ENCODE assay signal across 24 cellular contexts in the genomic region with DNA sequence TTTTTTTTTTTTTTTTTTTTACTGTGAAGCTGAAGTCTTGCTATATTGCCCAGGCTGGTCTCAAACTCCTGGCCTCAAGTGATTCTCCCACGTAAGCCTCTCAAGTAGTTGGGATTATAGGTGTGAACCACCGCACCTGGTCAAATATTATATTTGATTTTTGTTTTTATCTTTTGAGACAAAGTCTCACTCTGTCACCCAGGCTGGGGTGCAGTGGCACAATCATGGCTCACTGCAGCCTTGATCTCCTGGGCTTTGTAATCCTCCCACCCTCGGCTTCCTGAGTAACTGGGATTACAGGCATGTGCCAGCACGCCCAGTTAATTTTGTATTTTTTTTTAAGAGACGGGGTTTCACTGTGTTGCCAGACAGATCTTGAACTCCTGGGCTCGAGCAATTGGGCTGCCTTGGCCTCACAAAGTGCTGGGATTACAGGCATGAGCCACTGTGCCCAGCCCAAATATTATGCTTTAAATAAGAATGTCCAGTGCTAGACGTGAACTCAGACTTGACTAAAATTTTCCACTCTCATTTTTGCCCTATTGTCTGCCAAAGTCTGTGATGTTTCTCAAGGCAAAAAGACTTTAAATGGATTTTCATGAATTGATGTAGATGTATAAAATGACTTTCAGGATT.
"Had no signal": no experiment of that assay in that cellular context is flagged by ENCODE, and none has a peak within 500 bp of the region (broad histone marks: within the 10 kb centered on the region; RNA-seq: fewer than 3 reads in every experiment).

No MANE protein-coding gene starts in this region.

- H3K27me3 Mint-ChIP-seq: stimulated activated naive B cell treated with anti-CD40 and anti-IgM and Interleukin-4, amounts not matched to agents 10 μg/mL and 1 μg/mL and 100 μg/mL, for 72 hours; stimulated activated naive CD8-positive, alpha-beta T cell treated with anti-CD3 and anti-CD28 coated beads, Interleukin-15, Interleukin-2, amounts not matched to agents 100 ng/mL and 50 ng/mL, for 24 hours had no signal

- H3K9me3 Mint-ChIP-seq: effector memory CD8-positive, alpha-beta T cell; stimulated activated naive B cell treated with anti-CD40 and anti-IgM and Interleukin-4, amounts not matched to agents 10 μg/mL and 1 μg/mL and 100 μg/mL, for 72 hours; stimulated activated naive CD8-positive, alpha-beta T cell treated with anti-CD3 and anti-CD28 coated beads, Interleukin-15, Interleukin-2, amounts not matched to agents 100 ng/mL and 50 ng/mL, for 24 hours had no signal

- H3K9me3 ChIP-seq: esophagus squamous epithelium, heart right ventricle, left lung, psoas muscle, spleen, transverse colon, vagina had no signal

- H3K4me1 Mint-ChIP-seq: naive thymus-derived CD8-positive, alpha-beta T cell; nephron progenitor cell; stimulated activated naive B cell treated with anti-CD40 and anti-IgM and Interleukin-4, amounts not matched to agents 10 μg/mL and 1 μg/mL and 100 μg/mL, for 72 hours had no signal

- DNase-seq: cortex of kidney; effector memory CD8-positive, alpha-beta T cell; erythroblast; esophagus squamous epithelium; foreskin melanocyte; glutamatergic neuron; heart right ventricle; hippocampal formation; left cardiac atrium; left lung; naive thymus-derived CD8-positive, alpha-beta T cell; nephron progenitor cell; nucleus accumbens; posterior cingulate gyrus; psoas muscle; right cardiac atrium; spleen; stimulated activated naive B cell treated with anti-CD40 and anti-IgM and Interleukin-4, amounts not matched to agents 10 μg/mL and 1 μg/mL and 100 μg/mL, for 72 hours; transverse colon had no signal

- H3K4me1 ChIP-seq: esophagus squamous epithelium, heart right ventricle, left lung, psoas muscle, spleen, transverse colon, vagina had no signal

- H3K36me3 Mint-ChIP-seq: naive thymus-derived CD8-positive, alpha-beta T cell; stimulated activated naive B cell treated with anti-CD40 and anti-IgM and Interleukin-4, amounts not matched to agents 10 μg/mL and 1 μg/mL and 100 μg/mL, for 72 hours had no signal

- H3K27ac ChIP-seq: esophagus squamous epithelium, heart right ventricle, left lung, psoas muscle, skin epidermis, spleen, transverse colon, vagina had no signal

- ATAC-seq: effector memory CD8-positive, alpha-beta T cell; heart right ventricle; left cardiac atrium; left lung; naive thymus-derived CD8-positive, alpha-beta T cell; psoas muscle; right cardiac atrium; stimulated activated naive B cell treated with anti-CD40 and anti-IgM and Interleukin-4, amounts not matched to agents 10 μg/mL and 1 μg/mL and 100 μg/mL, for 72 hours had no signal

- H3K4me3 Mint-ChIP-seq: effector memory CD8-positive, alpha-beta T cell; naive thymus-derived CD8-positive, alpha-beta T cell; nephron progenitor cell; stimulated activated naive B cell treated with anti-CD40 and anti-IgM and Interleukin-4, amounts not matched to agents 10 μg/mL and 1 μg/mL and 100 μg/mL, for 72 hours; stimulated activated naive CD8-positive, alpha-beta T cell treated with anti-CD3 and anti-CD28 coated beads, Interleukin-15, Interleukin-2, amounts not matched to agents 100 ng/mL and 50 ng/mL, for 24 hours had no signal

- H3K4me3 ChIP-seq: esophagus squamous epithelium, heart right ventricle, left lung, psoas muscle, skin epidermis, spleen, transverse colon, vagina had no signal

- H3K36me3 ChIP-seq: esophagus squamous epithelium, heart right ventricle, left lung, spleen, transverse colon, vagina had no signal

- H3K27me3 ChIP-seq: esophagus squamous epithelium, left lung, transverse colon, vagina had no signal

- FAIRE-seq: endometrium, islet of Langerhans had no signal
